17 cellular contexts compared by ENCODE assay signal in genomic region chr5:147169846-147170245, GRCh38.
DNase-seq lines count a peak whose midpoint lies in the region; ATAC-seq and TF ChIP-seq lines count a peak whose summit lies in the region.
"Had no signal": no experiment of that assay in that cellular context is flagged by ENCODE, and none has a peak within 500 bp of the region (broad histone marks: within the 10 kb centered on the region; RNA-seq: fewer than 3 reads in every experiment).

No MANE protein-coding gene starts in this region.

- no peaks in the 10 kb centered on the region for H3K27me3 Mint-ChIP-seq in type B pancreatic cell
- H3K27me3 Mint-ChIP-seq: activated CD8-positive, alpha-beta memory T cell treated with anti-CD3 and anti-CD28 coated beads, Interleukin-2, amount 10 ng/mL, durations not matched to agents 7 days and 5 days had no signal

- H3K4me1 Mint-ChIP-seq in type B pancreatic cell (ENCODE audit: unreplicated experiment) = peaks cover 34% of the 10 kb centered on the region

- no peaks in the 10 kb centered on the region for H3K36me3 Mint-ChIP-seq in type B pancreatic cell
- H3K36me3 Mint-ChIP-seq: activated CD8-positive, alpha-beta memory T cell treated with anti-CD3 and anti-CD28 coated beads, Interleukin-2, amount 10 ng/mL, durations not matched to agents 7 days and 5 days; CD4-positive, CD25-positive, alpha-beta regulatory T cell; neural progenitor cell had no signal

- TF ChIP-seq CTCF in VCaP (conservative IDR thresholded peaks at IDR 0.05) (no peak), type B pancreatic cell (conservative IDR thresholded peaks at IDR 0.05) (no peak), gastrocnemius medialis (IDR thresholded peaks at IDR 0.05 in 4 of 5, conservative IDR thresholded peaks at IDR 0.05 in 1 of 5) (no peak)

- TF ChIP-seq POLR2A in gastrocnemius medialis (IDR thresholded peaks at IDR 0.05) = no peak

- H3K27ac ChIP-seq in VCaP (peak overlapping the region; percentile 40; the same call in 1 of the 2 replicates), gastrocnemius medialis (no peak overlapping the region)
- H3K27ac ChIP-seq: 22Rv1, neural progenitor cell had no signal

- DNase-seq in NCI-H146 (lab: John Stamatoyannopoulos, UW) (peak; percentile 28), NCI-H146 treated with DMSO at 0.1 percent for 48 hours (lab: John Stamatoyannopoulos, UW; ENCODE audit: unreplicated experiment) (no peak), type B pancreatic cell (ENCODE audit: extremely low spot score, unreplicated experiment) (no peak), gastrocnemius medialis (no peak), Right ventricle myocardium inferior (ENCODE audit: missing footprints) (no peak)
- no peak for DNase-seq in activated naive CD4-positive, alpha-beta T cell treated with anti-CD3 and anti-CD28 coated beads, Interleukin-2, amount 50 U/mL, for 16 hours
- DNase-seq: activated CD8-positive, alpha-beta memory T cell treated with anti-CD3 and anti-CD28 coated beads, Interleukin-2, amount 10 ng/mL, durations not matched to agents 7 days and 5 days; activated naive CD4-positive, alpha-beta T cell treated with Interleukin-2 at 50 U/mL for 16 hours; CD4-positive, CD25-positive, alpha-beta regulatory T cell; NCI-H1436 treated with DMSO at 0.1 percent for 48 hours; NCI-H524; stimulated activated naive CD4-positive, alpha-beta T cell; SW 1271 had no signal

- H3K27me3 ChIP-seq in gastrocnemius medialis = no peaks in the 10 kb centered on the region
- H3K27me3 ChIP-seq: neural progenitor cell had no signal

- no peak overlapping the region for H3K4me3 Mint-ChIP-seq in type B pancreatic cell
- H3K4me3 Mint-ChIP-seq: activated CD8-positive, alpha-beta memory T cell treated with anti-CD3 and anti-CD28 coated beads, Interleukin-2, amount 10 ng/mL, durations not matched to agents 7 days and 5 days; CD4-positive, CD25-positive, alpha-beta regulatory T cell; neural progenitor cell had no signal

- intact Hi-C loops in gastrocnemius medialis (cut with DNase I; ENCODE audit: low total_unique reads) = no loop called here
- intact Hi-C loops in Right ventricle myocardium inferior (cut with DNase I) = no loop called here

- no peak overlapping the region for H3K4me3 ChIP-seq in gastrocnemius medialis
- H3K4me3 ChIP-seq: neural progenitor cell had no signal

- no peaks in the 10 kb centered on the region for H3K9me3 ChIP-seq in gastrocnemius medialis

- no peaks in the 10 kb centered on the region for H3K4me1 ChIP-seq in gastrocnemius medialis

- peaks cover 6% of the 10 kb centered on the region for H3K9me3 Mint-ChIP-seq in type B pancreatic cell
- H3K9me3 Mint-ChIP-seq: neural progenitor cell had no signal

- peak overlapping the region; percentile 67 for H3K27ac Mint-ChIP-seq in type B pancreatic cell
- H3K27ac Mint-ChIP-seq: activated CD8-positive, alpha-beta memory T cell treated with anti-CD3 and anti-CD28 coated beads, Interleukin-2, amount 10 ng/mL, durations not matched to agents 7 days and 5 days had no signal

- no peaks in the 10 kb centered on the region for H3K36me3 ChIP-seq in gastrocnemius medialis
- H3K36me3 ChIP-seq: neural progenitor cell had no signal

- in situ Hi-C loops in gastrocnemius medialis (cut with MboI; ENCODE audit: low sequenced_read_pairs in 4 of 4) = no loop called here

- ATAC-seq in HG03135 (IDR thresholded peaks at IDR 0.05; ENCODE audit: unreplicated experiment) (peak; percentile 33), gastrocnemius medialis (no peak), Right ventricle myocardium inferior (no peak)
- ATAC-seq: activated CD8-positive, alpha-beta memory T cell treated with anti-CD3 and anti-CD28 coated beads, Interleukin-2, amount 10 ng/mL, durations not matched to agents 7 days and 5 days had no signal
